Comparison of ENCODE assay signal across 19 cellular contexts in genomic region chr10:125114761-125115391, GRCh38. TPM values are rescaled to one million over a fixed set of nuclear protein-coding genes. Genes with fewer than 3 reads are reported as not detected.
DNase-seq lines count a peak whose midpoint lies in the region; ATAC-seq and TF ChIP-seq lines count a peak whose summit lies in the region.
"Had no signal": no experiment of that assay in that cellular context is flagged by ENCODE, and none has a peak within 500 bp of the region (broad histone marks: within the 10 kb centered on the region; RNA-seq: fewer than 3 reads in every experiment).

No MANE protein-coding gene starts in this region.

- TF ChIP-seq CTCF in nephron progenitor cell (IDR thresholded peaks at IDR 0.05), result no peak
- no peak for TF ChIP-seq CTCF in type B pancreatic cell (conservative IDR thresholded peaks at IDR 0.05)

- H3K27me3 Mint-ChIP-seq in nephron progenitor cell (ENCODE audit: low read depth, poor library complexity) (no peaks in the 10 kb centered on the region), type B pancreatic cell (no peaks in the 10 kb centered on the region)
- H3K27me3 Mint-ChIP-seq: activated CD4-positive, alpha-beta T cell treated with anti-CD3 and anti-CD28 coated beads, Interleukin-2, amount 10 ng/mL, durations not matched to agents 7 days and 5 days had no signal

- no peak for ATAC-seq in GM18867 (IDR thresholded peaks at IDR 0.05; ENCODE audit: unreplicated experiment)

- H3K9me3 Mint-ChIP-seq in nephron progenitor cell, result peaks cover 11% of the 10 kb centered on the region
- no peaks in the 10 kb centered on the region for H3K9me3 Mint-ChIP-seq in type B pancreatic cell
- H3K9me3 Mint-ChIP-seq: activated CD4-positive, alpha-beta T cell treated with anti-CD3 and anti-CD28 coated beads, Interleukin-2, amount 10 ng/mL, durations not matched to agents 7 days and 5 days; central memory CD8-positive, alpha-beta T cell; naive B cell had no signal

- H3K4me3 Mint-ChIP-seq in nephron progenitor cell (no peak overlapping the region), type B pancreatic cell (no peak overlapping the region)
- H3K4me3 Mint-ChIP-seq: activated CD4-positive, alpha-beta T cell treated with anti-CD3 and anti-CD28 coated beads, Interleukin-2, amount 10 ng/mL, durations not matched to agents 7 days and 5 days; central memory CD8-positive, alpha-beta T cell; naive B cell had no signal

- H3K36me3 Mint-ChIP-seq in nephron progenitor cell (ENCODE audit: low read depth), result peaks cover 52% of the 10 kb centered on the region
- H3K36me3 Mint-ChIP-seq in type B pancreatic cell, result peaks cover 24% of the 10 kb centered on the region
- H3K36me3 Mint-ChIP-seq: naive B cell had no signal

- peak; percentile 30 for DNase-seq in activated effector memory CD4-positive, alpha-beta T cell treated with anti-CD3 and anti-CD28 coated beads, Interleukin-2, amount 50 U/mL, for 16 hours
- no peak for DNase-seq in activated effector memory CD4-positive, alpha-beta T cell treated with Interleukin-2 at 50 U/mL for 16 hours
- peak; percentile 59 for DNase-seq in cerebellar cortex (ENCODE audit: low spot score)
- no peak for DNase-seq in nephron progenitor cell
- no peak for DNase-seq in type B pancreatic cell (ENCODE audit: extremely low spot score, unreplicated experiment)
- no peak for DNase-seq in DMS 273 (lab: John Stamatoyannopoulos, UW; ENCODE audit: unreplicated experiment)
- no peak for DNase-seq in T-helper 9 cell
- DNase-seq: activated CD4-positive, alpha-beta T cell treated with anti-CD3 and anti-CD28 coated beads, Interleukin-2, amount 10 ng/mL, durations not matched to agents 7 days and 5 days; activated naive CD4-positive, alpha-beta T cell treated with anti-CD3 and anti-CD28 coated beads, Interleukin-2, amount 50 U/mL, for 16 hours; DMS53; lower lobe of right lung; naive B cell; NCI-H1694; NCI-H345; right lobe of liver; SIG-M5; stimulated activated CD4-positive, alpha-beta T cell treated with anti-CD3 and anti-CD28 coated beads, Interleukin-1b, Interleukin-23, amount 100 ng/mL, for 48 hours had no signal

- H3K27ac Mint-ChIP-seq in nephron progenitor cell (peak overlapping the region; percentile 93), type B pancreatic cell (peak overlapping the region; percentile 9)
- H3K27ac Mint-ChIP-seq: activated CD4-positive, alpha-beta T cell treated with anti-CD3 and anti-CD28 coated beads, Interleukin-2, amount 10 ng/mL, durations not matched to agents 7 days and 5 days; naive B cell had no signal

- H3K4me1 Mint-ChIP-seq in nephron progenitor cell, result peaks cover 8% of the 10 kb centered on the region
- H3K4me1 Mint-ChIP-seq in type B pancreatic cell (ENCODE audit: unreplicated experiment), result peaks cover 33% of the 10 kb centered on the region
- H3K4me1 Mint-ChIP-seq: activated CD4-positive, alpha-beta T cell treated with anti-CD3 and anti-CD28 coated beads, Interleukin-2, amount 10 ng/mL, durations not matched to agents 7 days and 5 days; naive B cell had no signal

RNA-seq across cellular contexts. Expression of gene CTBP2, which starts 45.5 kb away (rescaled TPM):
- 101 and 113 TPM in 2 replicates for total RNA-seq in type B pancreatic cell (ENCODE audit: low replicate concordance)

Comparison
In these comparisons a context has a peak if more than half of its experiments do, and no peak if none do; other contexts are left out.
1. DNase-seq: peak in activated effector memory CD4-positive, alpha-beta T cell treated with anti-CD3 and anti-CD28 coated beads, Interleukin-2, amount 50 U/mL, for 16 hours (single experiment) and cerebellar cortex (single experiment); none in activated effector memory CD4-positive, alpha-beta T cell treated with Interleukin-2 at 50 U/mL for 16 hours (single experiment), nephron progenitor cell (single experiment), type B pancreatic cell (single experiment), DMS 273 (single experiment) and T-helper 9 cell (single experiment).